In genomic region chr22:46009730-46010129, GRCh38 we compare ENCODE assay signal across 1 cellular context.
TF ChIP-seq lines count a peak whose summit lies in the region.

No MANE protein-coding gene starts in this region.

TF ChIP-seq in IMR-90, 13 proteins besides CTCF, POLR2A, EP300 and RAD21 (continued from another document):
- no peak for TF ChIP-seq SMC3 (IDR thresholded peaks at IDR 0.05; ENCODE audit: low read depth, low read length)
- no peak for TF ChIP-seq RFX5 (IDR thresholded peaks at IDR 0.05; ENCODE audit: low read depth, low read length)
